ENCODE assay signal across 8 cellular contexts in the genomic region with DNA sequence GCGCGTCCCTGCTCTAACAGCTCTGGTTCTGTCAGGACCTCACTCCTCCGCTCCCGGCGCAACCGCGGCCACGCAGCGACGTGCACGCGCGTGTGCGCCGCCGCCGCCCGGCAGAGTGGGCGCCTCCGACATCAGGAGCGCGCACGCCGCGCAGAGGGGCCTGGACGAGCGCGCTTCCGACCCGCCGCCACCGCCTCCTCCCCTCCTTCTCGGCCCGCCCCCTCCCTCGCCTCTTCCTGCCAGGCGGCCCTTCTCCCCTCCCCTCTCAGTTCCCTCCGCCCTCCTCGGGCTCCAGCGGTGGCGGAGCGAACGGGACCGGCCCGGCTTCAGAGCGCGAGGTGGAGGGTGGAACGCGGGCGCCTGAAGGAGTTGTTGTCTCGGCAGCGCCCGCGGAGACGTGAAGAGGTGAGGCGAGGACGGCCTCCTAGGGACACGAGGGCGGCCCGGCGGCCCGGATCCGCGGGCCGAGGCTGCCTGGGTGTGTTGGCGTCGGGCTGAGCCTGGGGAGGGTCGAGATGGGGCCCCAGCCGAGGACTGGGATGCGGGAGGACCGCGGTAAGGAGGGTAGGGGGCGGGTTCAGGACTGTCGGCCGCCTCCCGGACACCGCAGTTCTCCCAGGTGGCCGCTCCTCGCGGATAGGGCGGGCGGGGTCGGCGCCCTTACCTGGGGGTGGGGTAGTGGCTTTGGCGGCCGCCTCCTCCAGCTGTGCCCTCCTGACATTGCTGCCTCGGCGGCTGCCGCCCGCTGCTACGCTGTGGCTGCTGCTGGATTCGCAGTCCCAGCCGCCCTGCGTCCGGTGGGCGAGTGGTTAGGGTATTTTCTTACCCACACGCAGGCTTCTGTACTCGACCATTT. TPM values are rescaled to one million over a fixed set of nuclear protein-coding genes. Genes with fewer than 3 reads are reported as not detected.
A peak's percentile ranks its signal among the peaks of the same experiment; 100 is the strongest.
DNase-seq lines count a peak whose midpoint lies in the region; ATAC-seq and TF ChIP-seq lines count a peak whose summit lies in the region.

RABGAP1L (plus strand) TSS at position 268 of the 856 bp plus-strand sequence.

- H4K8ac ChIP-seq in H9 (replicated peaks; ENCODE audit: insufficient read length, low read depth, low read length) = no peak within 1 kb of the TSS

- H3T11ph ChIP-seq in H9 (ENCODE audit: low read length) = no peak within 1 kb of the TSS

- H3K79me1 ChIP-seq in H9 (ENCODE audit: insufficient read depth, low read depth, low read length, poor library complexity, severe bottlenecking) = no peaks in the 10 kb centered on the region

- DNase-seq in ELF-1 (ENCODE audit: low read depth, low spot score) (peak; percentile 97), H9 (peak; percentile 96), MG63 (peak; percentile 95), SHP77 treated with DMSO at 0.1 percent for 48 hours (lab: John Stamatoyannopoulos, UW) (peak; percentile 93), fibroblast of the aortic adventitia (ENCODE audit: low read depth) (peak; percentile 86)
- peak; percentile 97 for DNase-seq in activated effector memory CD4-positive, alpha-beta T cell treated with anti-CD3 and anti-CD28 coated beads, Interleukin-2, amount 50 U/mL, for 16 hours
- DNase-seq in stimulated activated naive CD8-positive, alpha-beta T cell treated with anti-CD3 and anti-CD28 coated beads, Interleukin-15, Interleukin-2, amounts not matched to agents 100 U/mL and 50 U/mL, for 24 hours = peak; percentile 92

- H3K27ac Mint-ChIP-seq in H9 (peak within 1 kb of the TSS; percentile 66 to 95 (median 94); a peak in 6 of 7 replicates), nephron (peak within 1 kb of the TSS; percentile 70 to 96 (median 89))

- H3K36me3 Mint-ChIP-seq in H9 (ENCODE audit: insufficient read depth in 1 of 3, low read depth in 3 of 3) = no peaks in the 10 kb centered on the region
- no peaks in the 10 kb centered on the region for H3K36me3 Mint-ChIP-seq in nephron (ENCODE audit: low read depth)

- H3K27me3 ChIP-seq in H9 (ENCODE audit: insufficient read depth, low read length) (no peaks in the 10 kb centered on the region), MG63 (no peaks in the 10 kb centered on the region)

- no peaks in the 10 kb centered on the region for H3K79me2 ChIP-seq in H9 (ENCODE audit: insufficient read depth, low read length)

- peak within 1 kb of the TSS; percentile 63 for H3K9ac ChIP-seq in H9 (ENCODE audit: extremely low read depth, insufficient read length, low read length)

- H3K27me3 Mint-ChIP-seq in H9 (ENCODE audit: low read depth) (peaks cover 1% of the 10 kb centered on the region), nephron (ENCODE audit: low read depth) (no peaks in the 10 kb centered on the region)

- H2BK15ac ChIP-seq in H9 (ENCODE audit: low read depth, low read length) = no peak within 1 kb of the TSS

- peaks cover 4% of the 10 kb centered on the region for H3K23me2 ChIP-seq in H9 (ENCODE audit: insufficient read length, low read depth, low read length, poor library complexity, severe bottlenecking)

- H2BK120ac ChIP-seq in H9 (ENCODE audit: low read depth, low read length, poor library complexity, severe bottlenecking) = no peak within 1 kb of the TSS

- H3K18ac ChIP-seq in H9 (ENCODE audit: insufficient read length, low read depth, low read length) = peak within 1 kb of the TSS; percentile 24

- H3K4me1 Mint-ChIP-seq in H9 (peaks cover 20 to 27% of the 10 kb centered on the region in 2 experiments), nephron (peaks cover 19% of the 10 kb centered on the region)

- ATAC-seq in stimulated activated naive CD8-positive, alpha-beta T cell treated with anti-CD3 and anti-CD28 coated beads, Interleukin-15, Interleukin-2, amounts not matched to agents 100 U/mL and 50 U/mL, for 24 hours = peak; percentile 83

- no peaks in the 10 kb centered on the region for H3K9me3 Mint-ChIP-seq in H9
- no peaks in the 10 kb centered on the region for H3K9me3 Mint-ChIP-seq in nephron

- H3K56ac ChIP-seq in H9 (ENCODE audit: insufficient read length, low read depth, low read length) = no peak within 1 kb of the TSS

- peak within 1 kb of the TSS; percentile 40 for H2AFZ ChIP-seq in H9 (ENCODE audit: low read length)

- H3K27ac ChIP-seq in H9 (ENCODE audit: insufficient read length, low read depth, low read length) = no peak within 1 kb of the TSS

- no peak within 1 kb of the TSS for H3K4ac ChIP-seq in H9 (ENCODE audit: low read depth, low read length)

- no peak within 1 kb of the TSS for H2AK5ac ChIP-seq in H9 (ENCODE audit: insufficient read length, low read length)

- 0 out of 2 replicates have a peak, but pooled peaks cover 4% of the 10 kb centered on the region for H3K4me1 ChIP-seq in H9 (ENCODE audit: insufficient read depth, low read length)

- H3K36me3 ChIP-seq in MG63 = peaks cover 2% of the 10 kb centered on the region; the same call in 1 of the 2 replicates

- H3K4me3 ChIP-seq in MG63 (peak within 1 kb of the TSS; percentile 100), fibroblast of the aortic adventitia (ENCODE audit: low read depth, low read length) (peak within 1 kb of the TSS; percentile 88)

- H3K14ac ChIP-seq in H9 (ENCODE audit: insufficient read depth, low read length) = 0 out of 2 replicates have a peak within 1 kb of the TSS, but pooled peaks have one; percentile 82

- no peak for TF ChIP-seq CTCF in H9 (conservative IDR thresholded peaks at IDR 0.05)
- TF ChIP-seq CTCF in fibroblast of the aortic adventitia (IDR thresholded peaks at IDR 0.05; ENCODE audit: insufficient read depth, low read length) = no peak
- TF ChIP-seq CTCF in nephron (IDR thresholded peaks at IDR 0.05; ENCODE audit: unreplicated experiment in 3 of 3) = no peak

- no peak within 1 kb of the TSS for H2BK20ac ChIP-seq in H9 (ENCODE audit: low read depth, low read length, poor library complexity, severe bottlenecking)

- H3K4me2 ChIP-seq in H9 (ENCODE audit: insufficient read depth, insufficient read length, low read length) = peak within 1 kb of the TSS; percentile 87

- H3K23ac ChIP-seq in H9 (ENCODE audit: insufficient read length, low read depth, low read length) = no peak within 1 kb of the TSS

- WGBS in H9 (ENCODE audit: extremely low coverage, insufficient read length, low lambda C conversion rate) = no CpG with 5 or more reads among the region's 97 CpGs

- no peaks in the 10 kb centered on the region for H3K9me3 ChIP-seq in H9 (ENCODE audit: control insufficient read depth, low read depth, low read length)
- no peaks in the 10 kb centered on the region for H3K9me3 ChIP-seq in MG63

- no peaks in the 10 kb centered on the region for H4K20me1 ChIP-seq in H9 (ENCODE audit: control insufficient read depth, insufficient read depth, insufficient read length)

- H2BK12ac ChIP-seq in H9 (ENCODE audit: insufficient read length, low read depth, low read length) = no peak within 1 kb of the TSS

- H4K91ac ChIP-seq in H9 (ENCODE audit: insufficient read length, low read depth, low read length) = no peak within 1 kb of the TSS

- no peak within 1 kb of the TSS for H2BK5ac ChIP-seq in H9 (ENCODE audit: insufficient read length, low read length)

- H4K5ac ChIP-seq in H9 (ENCODE audit: insufficient read length, low read depth, low read length) = no peak within 1 kb of the TSS

- H3K4me3 Mint-ChIP-seq in H9 (peak within 1 kb of the TSS; percentile 84 to 99), nephron (peak within 1 kb of the TSS; percentile 96 to 99 (median 98))

RNA-seq across cellular contexts. Expression of gene RABGAP1L, which starts in this region (rescaled TPM):
- 146 and 147 TPM in 2 replicates for total RNA-seq in H9 (2021)
- total RNA-seq in MG63 (2014; rRNA removed; shearing (Covaris generic); ENCODE audit: low replicate concordance) = 8.9 and 14.8 TPM in 2 replicates
- 39.9 and 154 TPM in 2 replicates for total RNA-seq in fibroblast of the aortic adventitia (ENCODE audit: low replicate concordance)
